Comparison of ENCODE assay signal across 9 cellular contexts in the genomic region with DNA sequence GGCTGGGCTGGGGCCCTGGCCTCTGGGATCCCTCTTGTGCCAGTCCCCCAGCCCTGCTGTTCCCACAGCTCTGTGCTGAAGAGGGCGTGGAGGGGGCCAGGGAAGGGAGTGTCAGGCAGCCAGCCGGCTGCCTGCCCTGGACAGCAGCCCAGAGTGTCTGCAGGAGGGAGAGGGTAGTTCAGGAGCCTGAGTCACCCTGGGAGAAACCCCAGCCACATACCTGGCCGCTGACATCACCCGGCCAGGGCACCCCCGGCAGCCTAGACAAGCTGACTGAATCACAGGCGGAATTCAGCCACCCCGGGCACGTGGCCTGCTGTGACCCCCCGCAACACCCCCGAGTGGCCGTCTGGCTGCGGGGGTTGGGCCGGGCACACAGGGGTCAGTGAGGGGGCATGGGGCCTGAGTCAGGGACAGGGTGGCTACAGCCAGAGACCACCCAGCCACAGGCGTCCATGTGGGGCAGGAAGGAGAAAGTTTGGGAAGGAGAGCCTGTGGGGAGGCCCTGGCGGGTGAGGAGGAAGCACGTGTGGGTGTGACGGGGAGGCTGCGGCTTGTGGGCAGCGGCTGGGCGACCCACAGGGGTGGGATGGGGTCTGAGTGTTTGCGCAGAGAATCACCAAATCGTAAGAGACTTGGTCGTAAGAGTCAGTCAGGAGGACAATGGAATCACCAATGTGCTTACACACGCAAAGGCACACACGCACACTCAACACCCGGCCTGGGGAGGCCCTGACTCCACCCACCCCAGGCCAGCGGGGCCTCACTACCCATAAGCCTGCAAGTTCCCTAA. TPM values are rescaled to one million over a fixed set of nuclear protein-coding genes. Genes with fewer than 3 reads are reported as not detected.
DNase-seq lines count a peak whose midpoint lies in the region; ATAC-seq, FAIRE-seq and TF ChIP-seq lines count a peak whose summit lies in the region.
"Had no signal": no experiment of that assay in that cellular context is flagged by ENCODE, and none has a peak within 500 bp of the region (broad histone marks: within the 10 kb centered on the region; RNA-seq: fewer than 3 reads in every experiment).

No MANE protein-coding gene starts in this region.

- 11% methylated on average over 19 of the region's 27 CpGs for WGBS in K562 (ENCODE audit: insufficient coverage, low coverage, missing lambda C conversion rate)

- no TSS peak for BruUV-seq in K562 (replicated peaks; lab: Mats Ljungman, UMichigan)

- POLR2A ChIA-PET in K562 (lab: Yijun Ruan, JAX): interaction anchor here (0.6 to 3.7 kb wide), 4 partner anchors 11 to 364 kb away, joined by 3 to 36 read pairs (median 4); a partner anchor contains a TSS

- DNase-seq in COLO829 (ENCODE audit: low spot score): peak; percentile 89
- peak; percentile 49 for DNase-seq in SKM-1 (lab: John Stamatoyannopoulos, UW; ENCODE audit: unreplicated experiment)
- DNase-seq in K562 (ENCODE audit: extremely low read depth in 1 of 4, low spot score in 3 of 4): peak; percentile 84 to 93 (median 88)
- DNase-seq in NAMALWA (ENCODE audit: low spot score): no peak

- H3K4me2 ChIP-seq in K562 (ENCODE audit: insufficient read depth, low read length) (peak overlapping the region; percentile 64), skeletal muscle satellite cell (ENCODE audit: low read length) (peak overlapping the region; percentile 74)

- TF ChIP-seq RAD21 in K562 (CRISPR knock-in tag; conservative IDR thresholded peaks at IDR 0.05 in 1 of 2, IDR thresholded peaks at IDR 0.05 in 1 of 2): no peak

- CTCF ChIA-PET in K562 (lab: Yijun Ruan, JAX; ENCODE audit: low intra/inter-chr PET ratio): no interaction called here

- no peak for TF ChIP-seq CTCF in K562 (IDR thresholded peaks at IDR 0.05 in 2 of 3, conservative IDR thresholded peaks at IDR 0.05 in 1 of 3; ENCODE audit: insufficient read depth in 2 of 3, low read depth in 1 of 3, low read length in 3 of 3)

- peak; percentile 93 for FAIRE-seq in K562 (lab: Jason Lieb, UNC)

- peak overlapping the region; percentile 94 for H2AFZ ChIP-seq in K562 (ENCODE audit: low read depth, low read length)

- H3K9me1 ChIP-seq in K562 (ENCODE audit: control insufficient read depth, insufficient read depth, low read length): no peaks in the 10 kb centered on the region

- H3K4me1 ChIP-seq in K562 (replicated peaks in 1 of 2; ENCODE audit: control insufficient read depth in 2 of 2, insufficient read depth in 2 of 2, low read length in 2 of 2): peaks cover 13 to 19% of the 10 kb centered on the region in 2 experiments
- H3K4me1 ChIP-seq in iPS-20b (ENCODE audit: insufficient read depth, low read length): peaks cover 3% of the 10 kb centered on the region
- H3K4me1 ChIP-seq in skeletal muscle satellite cell (ENCODE audit: control insufficient read depth, insufficient read depth, low read length): peaks cover 35% of the 10 kb centered on the region

- in situ Hi-C loops in K562 (cut with MboI): no loop called here

- H3K9ac ChIP-seq in K562 (ENCODE audit: insufficient read depth in 1 of 2, low read depth in 2 of 2, low read length in 2 of 2) (peak overlapping the region; percentile 66 to 89), iPS-20b (ENCODE audit: low read depth, low read length) (peak overlapping the region; percentile 65; the same call in 1 of the 2 replicates), skeletal muscle satellite cell (ENCODE audit: low read depth, low read length) (peak overlapping the region; percentile 63)

- no peaks in the 10 kb centered on the region for H3K79me2 ChIP-seq in K562 (ENCODE audit: control insufficient read depth, insufficient read depth, low read length)

- TF ChIP-seq POLR2A in K562 (conservative IDR thresholded peaks at IDR 0.05): no peak; the same call in none of the 2 replicates

- peak overlapping the region; percentile 86 for H3K27ac ChIP-seq in K562 (ENCODE audit: extremely low read depth, low read depth, low read length)
- H3K27ac ChIP-seq in iPS-20b (ENCODE audit: low read length): no peak overlapping the region
- H3K27ac ChIP-seq: SK-N-MC had no signal

- no peak for TF ChIP-seq EP300 in K562 (IDR thresholded peaks at IDR 0.05; ENCODE audit: low read length)

- H3K4me3 ChIP-seq in K562 (no peak overlapping the region), iPS-20b (ENCODE audit: low read length) (no peak overlapping the region), skeletal muscle satellite cell (ENCODE audit: low read length) (peak overlapping the region; percentile 43)
- H3K4me3 ChIP-seq: SK-N-MC had no signal

- no peaks in the 10 kb centered on the region for H3K27me3 ChIP-seq in K562 (ENCODE audit: control insufficient read depth in 2 of 2, insufficient read depth in 2 of 2, low read length in 2 of 2)
- peaks cover 17% of the 10 kb centered on the region for H3K27me3 ChIP-seq in iPS-20b (ENCODE audit: insufficient read depth, low read length)
- no peaks in the 10 kb centered on the region for H3K27me3 ChIP-seq in skeletal muscle satellite cell (ENCODE audit: control insufficient read depth, insufficient read depth, low read length)

- intact Hi-C loops in K562 (cut with micrococcal nuclease): no loop called here

- H3K9me3 ChIP-seq in K562 (replicated peaks; ENCODE audit: control insufficient read depth, insufficient read depth, low read depth, low read length) (no peaks in the 10 kb centered on the region), iPS-20b (ENCODE audit: insufficient read depth, low read depth, low read length) (no peaks in the 10 kb centered on the region), skeletal muscle satellite cell (replicated peaks; ENCODE audit: low read length) (no peaks in the 10 kb centered on the region)

- H3K36me3 ChIP-seq in K562 (ENCODE audit: control insufficient read depth, insufficient read depth, low read length) (no peaks in the 10 kb centered on the region), iPS-20b (ENCODE audit: insufficient read depth, low read depth, low read length) (no peaks in the 10 kb centered on the region), skeletal muscle satellite cell (ENCODE audit: insufficient read depth, low read length) (no peaks in the 10 kb centered on the region)

- no peaks in the 10 kb centered on the region for H4K20me1 ChIP-seq in K562 (replicated peaks; ENCODE audit: control insufficient read depth, insufficient read depth, low read length)

- peak; percentile 35 for ATAC-seq in HG03432 (IDR thresholded peaks at IDR 0.05; ENCODE audit: unreplicated experiment)
- peak; percentile 94 for ATAC-seq in K562
- no peak for ATAC-seq in GM19324 (IDR thresholded peaks at IDR 0.05; ENCODE audit: low FRiP score, unreplicated experiment)

RNA-seq across cellular contexts. Expression of a gene that starts 11.9 kb away (rescaled TPM):
- total RNA-seq in K562 (2011; cell fraction: chromatin; rRNA removed; ENCODE audit: low replicate concordance): 2.1 and 8.8 TPM in 2 replicates
- 4.2 and 6.7 TPM in 2 replicates for total RNA-seq in K562 (2011; cell fraction: nucleolus; rRNA removed)
- total RNA-seq in K562 (2011; cell fraction: nucleoplasm; rRNA removed): 3.9 and 4.5 TPM in 2 replicates
- total RNA-seq in K562 (2014; rRNA removed) (1.2 and 1.6 TPM in 2 replicates), K562 (2014; rRNA removed; fragmentation: Illumina TruSeq; extraction: Trizol) (0.73 TPM in 2 replicates), K562 (2015; rRNA removed; fragmentation: Illumina TruSeq; extraction: Trizol) (0.18 and 0.26 TPM in 2 replicates), K562 (2021) (2.4 and 2.7 TPM in 2 replicates)
- polyA plus RNA-seq in K562 (2011; rRNA removed) (0.25 and 0.27 TPM in 2 replicates), K562 (2014; fragmentation: Illumina TruSeq; extraction: Trizol) (1.2 and 1.4 TPM in 2 replicates), K562 (2014; fragmentation: Nextera tagmentation; extraction: Ambion mirVana) (under 1 TPM; 0.11 to 0.30 TPM), K562 (2014; rRNA removed) (0.93 and 2.9 TPM in 2 replicates)
- polyA plus RNA-seq in K562 (2011; cell fraction: cytosol; rRNA removed): 0.32 and 0.52 TPM in 2 replicates
- polyA plus RNA-seq in K562 (2011; cell fraction: nucleus; rRNA removed): 1.8 and 3.8 TPM in 2 replicates
- polyA plus RNA-seq in K562 (2012): 0.76 and 1.3 TPM in 2 replicates
- polyA minus RNA-seq in K562 (2011; rRNA and poly(A)+ RNA removed): 0.54 and 0.77 TPM in 2 replicates
- polyA minus RNA-seq in K562 (2011; cell fraction: cytosol; rRNA and poly(A)+ RNA removed): 0.55 and 0.76 TPM in 2 replicates
- polyA minus RNA-seq in K562 (2011; cell fraction: nucleus; rRNA and poly(A)+ RNA removed): 2.8 and 3.6 TPM in 2 replicates
- total RNA-seq in skeletal muscle satellite cell (2012; rRNA removed): 0.66 and 1.0 TPM in 2 replicates

RNA-seq across cellular contexts. Expression of a gene that starts 32.2 kb away (rescaled TPM):
- total RNA-seq in K562 (2011; cell fraction: chromatin; rRNA removed; ENCODE audit: low replicate concordance): 39.0 and 101 TPM in 2 replicates
- 64.0 and 74.7 TPM in 2 replicates for total RNA-seq in K562 (2011; cell fraction: nucleolus; rRNA removed)
- total RNA-seq in K562 (2011; cell fraction: nucleoplasm; rRNA removed): 56.7 and 74.6 TPM in 2 replicates
- 87.1 and 89.4 TPM in 2 replicates for total RNA-seq in K562 (2014; rRNA removed)
- 31.1 and 37.7 TPM in 2 replicates for total RNA-seq in K562 (2014; rRNA removed; fragmentation: Illumina TruSeq; extraction: Trizol)
- 49.9 and 57.3 TPM in 2 replicates for total RNA-seq in K562 (2015; rRNA removed; fragmentation: Illumina TruSeq; extraction: Trizol)
- total RNA-seq in K562 (2021): 75.1 and 75.5 TPM in 2 replicates
- 60.0 and 67.5 TPM in 2 replicates for polyA plus RNA-seq in K562 (2011; rRNA removed)
- polyA plus RNA-seq in K562 (2011; cell fraction: cytosol; rRNA removed): 85.4 and 165 TPM in 2 replicates
- polyA plus RNA-seq in K562 (2011; cell fraction: nucleus; rRNA removed): 90.3 and 164 TPM in 2 replicates
- 61.5 and 139 TPM in 2 replicates for polyA plus RNA-seq in K562 (2012)
- 70.3 and 86.8 TPM in 2 replicates for polyA plus RNA-seq in K562 (2014; fragmentation: Illumina TruSeq; extraction: Trizol)
- polyA plus RNA-seq in K562 (2014; fragmentation: Nextera tagmentation; extraction: Ambion mirVana): 10 to 100 TPM in 1 of 2 experiments, 1 to 10 TPM in 1; 9.3 to 17.0 TPM
- polyA plus RNA-seq in K562 (2014; rRNA removed): 92.6 and 95.8 TPM in 2 replicates
- 19.6 and 33.4 TPM in 2 replicates for polyA minus RNA-seq in K562 (2011; rRNA and poly(A)+ RNA removed)
- 57.8 and 74.6 TPM in 2 replicates for polyA minus RNA-seq in K562 (2011; cell fraction: cytosol; rRNA and poly(A)+ RNA removed)
- polyA minus RNA-seq in K562 (2011; cell fraction: nucleus; rRNA and poly(A)+ RNA removed): 37.8 and 41.3 TPM in 2 replicates
- total RNA-seq in skeletal muscle satellite cell (2012; rRNA removed): 167 and 201 TPM in 2 replicates

RNA-seq across cellular contexts. Expression of a gene that starts 40.9 kb away (rescaled TPM):
- 9.6 and 30.7 TPM in 2 replicates for total RNA-seq in K562 (2011; cell fraction: chromatin; rRNA removed; ENCODE audit: low replicate concordance)
- 33.3 and 36.9 TPM in 2 replicates for total RNA-seq in K562 (2011; cell fraction: nucleolus; rRNA removed)
- 17.6 and 21.3 TPM in 2 replicates for total RNA-seq in K562 (2011; cell fraction: nucleoplasm; rRNA removed)
- 9.3 and 20.1 TPM in 2 replicates for total RNA-seq in K562 (2014; rRNA removed)
- 6.9 and 7.2 TPM in 2 replicates for total RNA-seq in K562 (2014; rRNA removed; fragmentation: Illumina TruSeq; extraction: Trizol)
- total RNA-seq in K562 (2015; rRNA removed; fragmentation: Illumina TruSeq; extraction: Trizol): 7.2 and 8.3 TPM in 2 replicates
- total RNA-seq in K562 (2021): 21.4 and 24.3 TPM in 2 replicates
- polyA plus RNA-seq in K562 (2011; rRNA removed): 14.1 and 23.1 TPM in 2 replicates
- 28.2 and 40.0 TPM in 2 replicates for polyA plus RNA-seq in K562 (2011; cell fraction: cytosol; rRNA removed)
- 19.8 and 28.9 TPM in 2 replicates for polyA plus RNA-seq in K562 (2011; cell fraction: nucleus; rRNA removed)
- polyA plus RNA-seq in K562 (2012): 30.4 and 54.3 TPM in 2 replicates
- 18.6 and 23.7 TPM in 2 replicates for polyA plus RNA-seq in K562 (2014; fragmentation: Illumina TruSeq; extraction: Trizol)
- under 1 TPM; 0.53 to 0.69 TPM for polyA plus RNA-seq in K562 (2014; fragmentation: Nextera tagmentation; extraction: Ambion mirVana)
- polyA plus RNA-seq in K562 (2014; rRNA removed): 12.3 and 18.7 TPM in 2 replicates
- polyA minus RNA-seq in K562 (2011; rRNA and poly(A)+ RNA removed): 7.4 and 8.3 TPM in 2 replicates
- 20.7 and 22.8 TPM in 2 replicates for polyA minus RNA-seq in K562 (2011; cell fraction: cytosol; rRNA and poly(A)+ RNA removed)
- 9.0 and 16.4 TPM in 2 replicates for polyA minus RNA-seq in K562 (2011; cell fraction: nucleus; rRNA and poly(A)+ RNA removed)
- 5.1 and 5.7 TPM in 2 replicates for total RNA-seq in skeletal muscle satellite cell (2012; rRNA removed)

RNA-seq across cellular contexts. Expression of a gene that starts 42.3 kb away (rescaled TPM):
- 2.8 and 3.4 TPM in 2 replicates for total RNA-seq in K562 (2011; cell fraction: chromatin; rRNA removed; ENCODE audit: low replicate concordance)
- 3.5 and 5.0 TPM in 2 replicates for total RNA-seq in K562 (2011; cell fraction: nucleolus; rRNA removed)
- 2.3 and 3.4 TPM in 2 replicates for total RNA-seq in K562 (2011; cell fraction: nucleoplasm; rRNA removed)
- total RNA-seq in K562 (2014; rRNA removed) (6.2 and 8.7 TPM in 2 replicates), K562 (2014; rRNA removed; fragmentation: Illumina TruSeq; extraction: Trizol) (5.4 and 6.1 TPM in 2 replicates), K562 (2015; rRNA removed; fragmentation: Illumina TruSeq; extraction: Trizol) (6.0 and 6.5 TPM in 2 replicates), K562 (2021) (6.4 and 7.6 TPM in 2 replicates)
- polyA plus RNA-seq in K562 (2011; rRNA removed) (4.5 and 7.8 TPM in 2 replicates), K562 (2014; fragmentation: Illumina TruSeq; extraction: Trizol) (8.5 and 10.4 TPM in 2 replicates), K562 (2014; fragmentation: Nextera tagmentation; extraction: Ambion mirVana) (10 to 100 TPM; 13.0 to 15.6 TPM), K562 (2014; rRNA removed) (14.0 and 15.7 TPM in 2 replicates)
- 7.5 and 9.8 TPM in 2 replicates for polyA plus RNA-seq in K562 (2011; cell fraction: cytosol; rRNA removed)
- polyA plus RNA-seq in K562 (2011; cell fraction: nucleus; rRNA removed): 7.9 and 8.8 TPM in 2 replicates
- polyA plus RNA-seq in K562 (2012): 9.6 and 13.5 TPM in 2 replicates
- polyA minus RNA-seq in K562 (2011; rRNA and poly(A)+ RNA removed): 1.2 and 1.8 TPM in 2 replicates
- polyA minus RNA-seq in K562 (2011; cell fraction: cytosol; rRNA and poly(A)+ RNA removed): 1.1 and 1.3 TPM in 2 replicates
- polyA minus RNA-seq in K562 (2011; cell fraction: nucleus; rRNA and poly(A)+ RNA removed): 1.5 and 1.8 TPM in 2 replicates
- total RNA-seq in skeletal muscle satellite cell (2012; rRNA removed): 1.3 and 1.8 TPM in 2 replicates

RNA-seq across cellular contexts. Expression of a gene that starts 49.5 kb away (rescaled TPM):
- 7.5 and 14.6 TPM in 2 replicates for total RNA-seq in K562 (2011; cell fraction: chromatin; rRNA removed; ENCODE audit: low replicate concordance)
- total RNA-seq in K562 (2011; cell fraction: nucleolus; rRNA removed): 11.1 and 14.3 TPM in 2 replicates
- 9.8 and 10.3 TPM in 2 replicates for total RNA-seq in K562 (2011; cell fraction: nucleoplasm; rRNA removed)
- total RNA-seq in K562 (2014; rRNA removed): 36.6 and 50.6 TPM in 2 replicates
- total RNA-seq in K562 (2014; rRNA removed; fragmentation: Illumina TruSeq; extraction: Trizol): 19.7 and 22.7 TPM in 2 replicates
- total RNA-seq in K562 (2015; rRNA removed; fragmentation: Illumina TruSeq; extraction: Trizol): 50.1 and 51.0 TPM in 2 replicates
- 27.4 and 32.1 TPM in 2 replicates for total RNA-seq in K562 (2021)
- polyA plus RNA-seq in K562 (2011; rRNA removed): 8.5 and 9.7 TPM in 2 replicates
- 11.0 and 17.1 TPM in 2 replicates for polyA plus RNA-seq in K562 (2011; cell fraction: cytosol; rRNA removed)
- 3.6 and 6.6 TPM in 2 replicates for polyA plus RNA-seq in K562 (2011; cell fraction: nucleus; rRNA removed)
- 5.1 and 14.9 TPM in 2 replicates for polyA plus RNA-seq in K562 (2012)
- 32.6 and 37.4 TPM in 2 replicates for polyA plus RNA-seq in K562 (2014; fragmentation: Illumina TruSeq; extraction: Trizol)
- 1 to 10 TPM; 3.0 to 6.4 TPM for polyA plus RNA-seq in K562 (2014; fragmentation: Nextera tagmentation; extraction: Ambion mirVana)
- 29.2 and 31.7 TPM in 2 replicates for polyA plus RNA-seq in K562 (2014; rRNA removed)
- polyA minus RNA-seq in K562 (2011; rRNA and poly(A)+ RNA removed): 4.5 and 4.9 TPM in 2 replicates
- polyA minus RNA-seq in K562 (2011; cell fraction: cytosol; rRNA and poly(A)+ RNA removed): 12.2 and 12.9 TPM in 2 replicates
- polyA minus RNA-seq in K562 (2011; cell fraction: nucleus; rRNA and poly(A)+ RNA removed): 3.0 and 3.8 TPM in 2 replicates
- 11.9 and 16.6 TPM in 2 replicates for total RNA-seq in skeletal muscle satellite cell (2012; rRNA removed)
